22 cellular contexts compared by ENCODE assay signal in the genomic region with DNA sequence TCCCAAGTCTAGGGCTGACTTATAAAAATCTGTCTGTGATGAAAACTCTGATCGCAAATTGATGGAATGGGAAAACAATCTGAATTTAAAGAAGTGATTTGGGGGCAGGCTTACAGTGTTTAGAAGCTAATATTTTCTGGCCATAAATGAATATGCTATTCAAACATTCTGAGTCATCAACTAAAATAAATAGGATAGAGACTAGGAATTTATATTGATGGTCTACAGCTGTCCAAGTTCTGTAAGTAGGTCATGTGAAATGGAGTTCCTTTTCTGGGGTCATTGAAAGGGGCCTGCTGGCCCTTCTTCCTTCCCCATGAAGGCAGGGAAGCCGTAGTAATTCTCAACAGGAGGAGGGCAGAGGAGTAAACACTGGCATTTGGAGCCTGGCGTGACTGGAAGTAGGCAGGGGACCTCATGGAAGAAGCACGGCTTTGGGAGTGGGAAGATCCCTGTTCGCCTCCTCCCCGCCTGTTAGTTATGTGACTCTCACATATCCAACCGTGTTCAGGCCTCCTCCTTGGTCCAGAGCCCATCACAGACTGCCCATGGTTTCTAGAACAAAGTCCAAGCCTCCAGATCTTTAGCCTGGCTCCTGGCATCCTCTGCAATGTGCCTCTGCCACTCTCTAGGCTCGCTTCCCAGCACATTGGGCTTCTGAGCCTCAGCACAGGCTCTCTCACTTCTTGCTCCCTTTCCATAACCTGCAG.
"Had no signal": no experiment of that assay in that cellular context is flagged by ENCODE, and none has a peak within 500 bp of the region (broad histone marks: within the 10 kb centered on the region; RNA-seq: fewer than 3 reads in every experiment).

No MANE protein-coding gene starts in this region.

- ATAC-seq: activated naive CD4-positive, alpha-beta T cell treated with anti-CD3 and anti-CD28 coated beads, Interleukin-2, amount 50 U/mL, for 72 hours; left ventricle myocardium superior; natural killer cell; right cardiac atrium had no signal

- H3K27ac ChIP-seq: adrenal gland, breast epithelium, neutrophil, ovary, stomach, suprapubic skin, tibial nerve had no signal

- H3K36me3 ChIP-seq: adrenal gland, breast epithelium, neutrophil, ovary, stomach, suprapubic skin, tibial nerve had no signal

- H3K4me1 ChIP-seq: breast epithelium had no signal

- DNase-seq: activated gamma-delta T cell treated with Interleukin-2 at 50 U/mL for 16 hours; activated T-cell treated with anti-CD3 and anti-CD28 coated beads, Interleukin-2, amount 50 U/mL, for 1 hour; adrenal gland; dermis blood vessel endothelial cell; effector CD8-positive, alpha-beta T cell; erythroblast; hypothalamus; left ventricle myocardium superior; mammary epithelial cell; midbrain; natural killer cell; ovary; right cardiac atrium; stimulated activated CD4-positive, alpha-beta T cell treated with anti-CD3 and anti-CD28 coated beads, Interleukin-12 subunit alpha, Interleukin-12 subunit beta, amount 100 ng/mL, for 4 hours; stimulated activated CD4-positive, alpha-beta T cell treated with anti-CD3 and anti-CD28 coated beads, Interleukin-4, amount 100 ng/mL, for 4 hours; stomach; T-helper 9 cell had no signal

- H3K27me3 ChIP-seq: adrenal gland, breast epithelium, ovary, tibial nerve had no signal

- H3K9me3 ChIP-seq: adrenal gland, breast epithelium, neutrophil, ovary, stomach, suprapubic skin, tibial nerve had no signal

- H3K4me3 ChIP-seq: adrenal gland, breast epithelium, ovary, stomach, suprapubic skin, tibial nerve had no signal
